12 cellular contexts compared by ENCODE assay signal in the genomic region with DNA sequence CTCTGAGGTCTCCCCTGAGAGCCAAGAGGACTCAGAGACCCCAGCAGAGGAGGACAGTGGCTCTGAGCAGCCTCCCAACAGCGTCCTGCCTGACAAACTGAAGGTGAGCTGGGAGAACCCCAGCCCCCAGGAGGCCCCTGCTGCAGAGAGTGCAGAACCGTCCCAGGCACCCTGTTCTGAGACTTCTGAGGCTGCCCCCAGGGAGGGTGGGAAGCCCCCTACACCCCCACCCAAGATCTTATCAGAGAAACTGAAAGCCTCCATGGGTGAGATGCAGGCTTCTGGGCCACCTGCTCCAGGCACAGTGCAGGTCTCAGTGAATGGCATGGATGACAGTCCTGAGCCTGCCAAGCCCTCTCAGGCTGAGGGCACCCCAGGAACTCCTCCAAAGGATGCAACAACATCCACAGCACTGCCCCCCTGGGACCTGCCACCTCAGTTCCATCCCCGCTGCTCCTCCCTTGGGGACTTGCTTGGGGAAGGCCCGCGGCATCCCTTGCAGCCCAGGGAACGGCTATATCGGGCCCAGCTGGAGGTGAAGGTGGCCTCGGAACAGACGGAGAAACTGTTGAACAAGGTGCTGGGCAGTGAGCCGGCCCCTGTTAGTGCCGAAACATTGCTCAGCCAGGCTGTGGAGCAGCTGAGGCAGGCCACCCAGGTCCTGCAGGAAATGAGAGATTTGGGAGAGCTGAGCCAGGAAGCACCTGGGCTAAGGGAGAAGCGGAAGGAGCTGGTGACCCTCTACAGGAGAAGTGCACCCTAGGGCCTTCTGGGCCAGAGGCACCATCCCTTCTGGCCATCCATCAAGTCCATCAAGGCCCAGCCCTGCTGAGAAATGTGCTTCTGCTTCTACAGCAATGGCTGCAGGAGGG. TPM values are rescaled to one million over a fixed set of nuclear protein-coding genes. Genes with fewer than 3 reads are reported as not detected.
A peak's percentile ranks its signal among the peaks of the same experiment; 100 is the strongest.
DNase-seq lines count a peak whose midpoint lies in the region; ATAC-seq, FAIRE-seq and TF ChIP-seq lines count a peak whose summit lies in the region.
"Had no signal": no experiment of that assay in that cellular context is flagged by ENCODE, and none has a peak within 500 bp of the region (broad histone marks: within the 10 kb centered on the region; RNA-seq: fewer than 3 reads in every experiment).

No MANE protein-coding gene starts in this region.

- TF ChIP-seq CTCF in H1 (IDR thresholded peaks at IDR 0.05; ENCODE audit: control extremely low read depth in 1 of 3, insufficient read depth in 1 of 3, low read depth in 1 of 3, low read length in 3 of 3), result no peak

- no peak overlapping the region for H2AFZ ChIP-seq in H1 (ENCODE audit: low read length)

- H4K5ac ChIP-seq in H1 (ENCODE audit: insufficient read length, low read depth, low read length), result no peak overlapping the region

- H3K79me1 ChIP-seq in H1 (ENCODE audit: low read depth, low read length), result peaks cover 11% of the 10 kb centered on the region

- 0 out of 4 replicates have a peak overlapping the region, but pooled peaks of 1 of the 2 experiments have one; percentile 14 for H3K4me2 ChIP-seq in H1 (ENCODE audit: insufficient read depth in 1 of 2, low read depth in 2 of 2, low read length in 2 of 2)

- no peaks in the 10 kb centered on the region for H3K23me2 ChIP-seq in H1 (ENCODE audit: low read depth, low read length)

- peak overlapping the region; percentile 50; the same call in 1 of the 2 replicates for H3K27ac ChIP-seq in H1 (ENCODE audit: low read depth, low read length)

- H3K36me3 ChIP-seq in H1 (ENCODE audit: control insufficient read depth in 2 of 4, insufficient read depth in 4 of 4, low read length in 3 of 4), result peaks cover 6 to 12% (median 8%) of the 10 kb centered on the region in 4 experiments; a peak in 5 of 8 replicates

- H2BK12ac ChIP-seq in H1 (ENCODE audit: low read depth, low read length), result peak overlapping the region; percentile 44

- CTCF ChIA-PET in H1 (lab: Charles Lee; ENCODE audit: partially characterized antibody), result interaction anchor here (0.7 to 1.8 kb wide), 9 partner anchors 9 to 203 kb away, joined by 3 to 8 read pairs (median 3); partner anchors contain the start of gene RASL12

- H3K14ac ChIP-seq in H1 (ENCODE audit: insufficient read length), result no peak overlapping the region

- peak overlapping the region; percentile 81; the same call in 1 of the 2 replicates for H3K18ac ChIP-seq in H1 (ENCODE audit: extremely low read depth, low read length)

- H3K79me2 ChIP-seq in H1 (ENCODE audit: control insufficient read depth in 1 of 2, insufficient read depth in 2 of 2, low read length in 2 of 2), result no peaks in the 10 kb centered on the region

- DNase-seq in H1 (ENCODE audit: low read depth in 1 of 2, low spot score in 2 of 2) (no peak), smooth muscle cell of the brain vasculature (ENCODE audit: low read depth, low spot score) (peak; percentile 59), dedifferentiated amniotic fluid mesenchymal stem cell (ENCODE audit: extremely low spot score) (no peak), epidermal melanocyte (ENCODE audit: insufficient read length, low spot score) (no peak)
- DNase-seq in activated T-cell treated with anti-CD3 and anti-CD28 coated beads, Interleukin-2, amount 50 U/mL, for 1 hour, result no peak
- DNase-seq in effector CD4-positive, alpha-beta T cell, result no peak
- DNase-seq: activated CD4-positive, alpha-beta T cell treated with anti-CD3 and anti-CD28 coated beads, Interleukin-2, amount 50 U/mL, for 4 hours; effector CD8-positive, alpha-beta T cell; naive B cell; NCI-H446 had no signal

- H3K56ac ChIP-seq in H1 (replicated peaks; ENCODE audit: insufficient read length, low read depth, low read length), result no peak overlapping the region

- no peak overlapping the region for H2BK120ac ChIP-seq in H1 (replicated peaks; ENCODE audit: low read depth, low read length)

- H3K4me1 ChIP-seq in H1 (replicated peaks in 1 of 4; ENCODE audit: control insufficient read depth in 3 of 4, insufficient read depth in 4 of 4, low read length in 3 of 4), result peaks cover 5 to 25% (median 15%) of the 10 kb centered on the region in 4 experiments

- H3K4me3 ChIP-seq in H1 (ENCODE audit: extremely low read depth in 1 of 4, insufficient read depth in 2 of 4, low read depth in 3 of 4, low read length in 4 of 4), result no peak overlapping the region

- H2AK5ac ChIP-seq in H1 (ENCODE audit: low read depth, low read length), result 0 out of 2 replicates have a peak overlapping the region, but pooled peaks have one; percentile 56

- no peak overlapping the region for H3K23ac ChIP-seq in H1 (ENCODE audit: insufficient read length)

- ATAC-seq in GM18511 (IDR thresholded peaks at IDR 0.05; ENCODE audit: unreplicated experiment) (peak; percentile 54), HG03432 (IDR thresholded peaks at IDR 0.05; ENCODE audit: unreplicated experiment) (peak; percentile 68)

- H3K27me3 ChIP-seq in H1 (replicated peaks in 1 of 4; ENCODE audit: control insufficient read depth in 3 of 4, extremely low read depth in 1 of 4, insufficient read depth in 3 of 4, low read length in 3 of 4), result no peaks in the 10 kb centered on the region

- WGBS in H1 (ENCODE audit: extremely low coverage in 1 of 2, insufficient coverage in 1 of 2, insufficient read length in 1 of 2, insufficient replicate concordance in 2 of 2, low coverage in 1 of 2, low lambda C conversion rate in 2 of 2, missing lambda C conversion rate in 1 of 2), 2 experiments, result 88% methylated on average over 12 of the region's 12 CpGs; no CpG with 5 or more reads in 1 of the 2 experiments

- H3K9me3 ChIP-seq in H1 (ENCODE audit: insufficient read depth in 2 of 2, low read depth in 1 of 2, low read length in 1 of 2), result no peaks in the 10 kb centered on the region

- H2BK15ac ChIP-seq in H1 (ENCODE audit: low read length), result peak overlapping the region; percentile 31; the same call in 1 of the 2 replicates

- peak overlapping the region; percentile 54; the same call in 1 of the 2 replicates for H2BK5ac ChIP-seq in H1 (ENCODE audit: low read depth, low read length)

- POLR2A ChIA-PET in H1 (lab: Charles Lee; ENCODE audit: partially characterized antibody), result interaction anchor here (0.7 to 2.2 kb wide), 10 partner anchors 10 to 165 kb away, joined by 3 to 8 read pairs (median 4); partner anchors contain the start of gene PIF1

- no peak for FAIRE-seq in H1 (lab: Jason Lieb, UNC)

- peak overlapping the region in 1 of 4 experiments; percentile 20; a peak in 2 of 7 replicates for H3K9ac ChIP-seq in H1 (replicated peaks in 1 of 4; ENCODE audit: extremely low read depth in 1 of 4, low read depth in 3 of 4, low read length in 3 of 4)

- H4K20me1 ChIP-seq in H1 (replicated peaks in 1 of 2; ENCODE audit: control insufficient read depth in 1 of 2, insufficient read depth in 2 of 2, low read length in 2 of 2), result peaks cover 0 to 7% of the 10 kb centered on the region in 2 experiments

- no peak for TF ChIP-seq EP300 in H1 (IDR thresholded peaks at IDR 0.05; ENCODE audit: borderline replicate concordance in 1 of 2, low read depth in 2 of 2, low read length in 2 of 2)

- no peak overlapping the region for H4K8ac ChIP-seq in H1 (ENCODE audit: extremely low read depth, insufficient read depth, low read length)

- H3K4ac ChIP-seq in H1 (replicated peaks; ENCODE audit: insufficient read length, low read depth, low read length), result peak overlapping the region; percentile 1

- H4K91ac ChIP-seq in H1 (replicated peaks; ENCODE audit: insufficient read length, low read length), result no peak overlapping the region

- H2BK20ac ChIP-seq in H1 (ENCODE audit: low read length), result no peak overlapping the region

- TF ChIP-seq RAD21 in H1 (IDR thresholded peaks at IDR 0.05 in 1 of 2, conservative IDR thresholded peaks at IDR 0.05 in 1 of 2; ENCODE audit: low read depth in 2 of 2, low read length in 2 of 2), result no peak

- no peak for TF ChIP-seq POLR2A in H1 (IDR thresholded peaks at IDR 0.05; ENCODE audit: control extremely low read depth in 1 of 2, low read depth in 2 of 2, low read length in 2 of 2)

TF ChIP-seq in H1, 55 proteins besides CTCF, POLR2A, EP300 and RAD21 (continues in another document):
- TF ChIP-seq SUZ12 (IDR thresholded peaks at IDR 0.05; ENCODE audit: low read length), result no peak
- no peak for TF ChIP-seq PHF8 (conservative IDR thresholded peaks at IDR 0.05; ENCODE audit: low read depth, low read length)
- TF ChIP-seq CHD1 (IDR thresholded peaks at IDR 0.05; ENCODE audit: low read depth, low read length), result no peak
- no peak for TF ChIP-seq BCL11A (IDR thresholded peaks at IDR 0.05; ENCODE audit: low read depth in 2 of 2, low read length in 2 of 2)
- no peak for TF ChIP-seq NANOG (IDR thresholded peaks at IDR 0.05; ENCODE audit: insufficient read depth, low read depth, low read length, poor library complexity, severe bottlenecking)

RNA-seq across cellular contexts. Expression of gene PLEKHO2, which starts 23.6 kb away (rescaled TPM):
- total RNA-seq in H1 (2021; fragmentation: NEBNext Ultra II Directional; extraction: Animal tissue kit (Norgen Biotek cat#: 25700)), result 20.1 and 20.3 TPM in 2 replicates
- polyA plus RNA-seq in H1 (2011; rRNA removed), result 16.9 and 19.7 TPM in 2 replicates
- polyA plus RNA-seq in H1 (2011; cell fraction: cytosol; rRNA removed), result 16.6 TPM
- polyA plus RNA-seq in H1 (2011; cell fraction: nucleus; rRNA removed), result 31.1 TPM
- 18.9 to 22.4 TPM (median 21.2 TPM) in 4 replicates for polyA plus RNA-seq in H1 (2012, experiment 1 of 2)
- polyA plus RNA-seq in H1 (2012, experiment 2 of 2), result 20.6 TPM
- 12.5 TPM for polyA plus RNA-seq in H1 (2013, experiment 1 of 2)
- 12.7 TPM for polyA plus RNA-seq in H1 (2013, experiment 2 of 2)
- polyA minus RNA-seq in H1 (2011; rRNA and poly(A)+ RNA removed), result 13.3 and 19.6 TPM in 2 replicates
- 14.6 TPM for polyA minus RNA-seq in H1 (2011; cell fraction: cytosol; rRNA and poly(A)+ RNA removed)
- polyA minus RNA-seq in H1 (2011; cell fraction: nucleus; rRNA and poly(A)+ RNA removed), result 11.1 TPM

RNA-seq across cellular contexts. Expression of gene PIF1, which starts 39.9 kb away (rescaled TPM):
- 136 and 138 TPM in 2 replicates for total RNA-seq in H1 (2021; fragmentation: NEBNext Ultra II Directional; extraction: Animal tissue kit (Norgen Biotek cat#: 25700))
- polyA plus RNA-seq in H1 (2011; rRNA removed), result 73.3 and 109 TPM in 2 replicates
- 187 TPM for polyA plus RNA-seq in H1 (2011; cell fraction: cytosol; rRNA removed)
- polyA plus RNA-seq in H1 (2011; cell fraction: nucleus; rRNA removed), result 354 TPM
- polyA plus RNA-seq in H1 (2012, experiment 1 of 2), result 86.6 to 119 TPM (median 110 TPM) in 4 replicates
- polyA plus RNA-seq in H1 (2012, experiment 2 of 2), result 48.2 TPM
- 97.6 TPM for polyA plus RNA-seq in H1 (2013, experiment 1 of 2)
- 85.4 TPM for polyA plus RNA-seq in H1 (2013, experiment 2 of 2)
- polyA minus RNA-seq in H1 (2011; rRNA and poly(A)+ RNA removed), result 36.6 and 38.3 TPM in 2 replicates
- polyA minus RNA-seq in H1 (2011; cell fraction: cytosol; rRNA and poly(A)+ RNA removed), result 57.2 TPM
- 83.5 TPM for polyA minus RNA-seq in H1 (2011; cell fraction: nucleus; rRNA and poly(A)+ RNA removed)

RNA-seq across cellular contexts. Expression of gene ANKDD1A, which starts 46.3 kb away (rescaled TPM):
- total RNA-seq in H1 (2021; fragmentation: NEBNext Ultra II Directional; extraction: Animal tissue kit (Norgen Biotek cat#: 25700)), result 5.0 and 5.7 TPM in 2 replicates
- 4.1 and 6.8 TPM in 2 replicates for polyA plus RNA-seq in H1 (2011; rRNA removed)
- 5.8 TPM for polyA plus RNA-seq in H1 (2011; cell fraction: cytosol; rRNA removed)
- 24.6 TPM for polyA plus RNA-seq in H1 (2011; cell fraction: nucleus; rRNA removed)
- 3.7 to 5.5 TPM (median 4.6 TPM) in 4 replicates for polyA plus RNA-seq in H1 (2012, experiment 1 of 2)
- 1.8 TPM for polyA plus RNA-seq in H1 (2012, experiment 2 of 2)
- 2.9 TPM for polyA plus RNA-seq in H1 (2013, experiment 1 of 2)
- polyA plus RNA-seq in H1 (2013, experiment 2 of 2), result 3.0 TPM
- 7.9 and 11.9 TPM in 2 replicates for polyA minus RNA-seq in H1 (2011; rRNA and poly(A)+ RNA removed)
- 3.4 TPM for polyA minus RNA-seq in H1 (2011; cell fraction: cytosol; rRNA and poly(A)+ RNA removed)
- 20.7 TPM for polyA minus RNA-seq in H1 (2011; cell fraction: nucleus; rRNA and poly(A)+ RNA removed)
